Comparison of ENCODE assay signal across 11 cellular contexts in genomic region chr2:109558076-109558882, GRCh38. TPM values are rescaled to one million over a fixed set of nuclear protein-coding genes. Genes with fewer than 3 reads are reported as not detected.
DNase-seq lines count a peak whose midpoint lies in the region; ATAC-seq and TF ChIP-seq lines count a peak whose summit lies in the region.
"Had no signal": no experiment of that assay in that cellular context is flagged by ENCODE, and none has a peak within 500 bp of the region (broad histone marks: within the 10 kb centered on the region; RNA-seq: fewer than 3 reads in every experiment).

No MANE protein-coding gene starts in this region.

- H3K36me3 Mint-ChIP-seq in HFFc6 (ENCODE audit: low read depth), result peaks cover 31% of the 10 kb centered on the region
- peaks cover 22 to 56% (median 53%) of the 10 kb centered on the region in 3 experiments for H3K36me3 Mint-ChIP-seq in H9 (ENCODE audit: insufficient read depth in 1 of 3, low read depth in 3 of 3)

- peaks cover 89% of the 10 kb centered on the region for H3K4me1 Mint-ChIP-seq in HFFc6 (ENCODE audit: low read depth)
- peaks cover 0 to 2% of the 10 kb centered on the region in 2 experiments; a peak in 1 of 4 replicates for H3K4me1 Mint-ChIP-seq in H9

- H3K79me2 ChIP-seq in H9 (ENCODE audit: insufficient read depth, low read length), result no peaks in the 10 kb centered on the region

- H3K4me1 ChIP-seq in H9 (ENCODE audit: insufficient read depth, low read length) (no peaks in the 10 kb centered on the region), thyroid gland (no peaks in the 10 kb centered on the region)
- H3K4me1 ChIP-seq: ascending aorta had no signal

- H2BK15ac ChIP-seq in H9 (ENCODE audit: low read depth, low read length), result no peak overlapping the region; the same call in 1 of the 2 replicates

- no peak overlapping the region for H2BK12ac ChIP-seq in H9 (ENCODE audit: insufficient read length, low read depth, low read length)

- peak overlapping the region; percentile 86 for H3K27ac Mint-ChIP-seq in HFFc6
- peak overlapping the region in 1 of 3 experiments; percentile 28; a peak in 1 of 7 replicates for H3K27ac Mint-ChIP-seq in H9

- H3K4ac ChIP-seq in H9 (ENCODE audit: low read depth, low read length), result no peak overlapping the region

- H3K27me3 ChIP-seq in H9 (ENCODE audit: insufficient read depth, low read length) (no peaks in the 10 kb centered on the region), thyroid gland (no peaks in the 10 kb centered on the region)
- H3K27me3 ChIP-seq: ascending aorta had no signal

- H3K56ac ChIP-seq in H9 (ENCODE audit: insufficient read length, low read depth, low read length), result no peak overlapping the region

- no peaks in the 10 kb centered on the region for H3K9me3 ChIP-seq in H9 (ENCODE audit: control insufficient read depth, low read depth, low read length)
- H3K9me3 ChIP-seq in thyroid gland, result no peaks in the 10 kb centered on the region
- H3K9me3 ChIP-seq: ascending aorta had no signal

- no peak overlapping the region for H4K8ac ChIP-seq in H9 (replicated peaks; ENCODE audit: insufficient read length, low read depth, low read length)

- TF ChIP-seq POLR2A in thyroid gland (IDR thresholded peaks at IDR 0.05), result no peak

- H3K23me2 ChIP-seq in H9 (ENCODE audit: insufficient read length, low read depth, low read length, poor library complexity, severe bottlenecking), result no peaks in the 10 kb centered on the region

- TF ChIP-seq CTCF in HFFc6 (IDR thresholded peaks at IDR 0.05) (no peak), H9 (conservative IDR thresholded peaks at IDR 0.05) (no peak), thyroid gland (IDR thresholded peaks at IDR 0.05) (no peak)

- H2BK120ac ChIP-seq in H9 (ENCODE audit: low read depth, low read length, poor library complexity, severe bottlenecking), result no peak overlapping the region

- no peak overlapping the region for H2BK20ac ChIP-seq in H9 (ENCODE audit: low read depth, low read length, poor library complexity, severe bottlenecking)

- H2AFZ ChIP-seq in H9 (ENCODE audit: low read length), result no peak overlapping the region

- H3K4me3 Mint-ChIP-seq in HFFc6 (peak overlapping the region; percentile 31; the same call in 1 of the 2 replicates), H9 (no peak overlapping the region)

- no peak overlapping the region for H3K4me3 ChIP-seq in thyroid gland (replicated peaks in 1 of 3)
- H3K4me3 ChIP-seq: ascending aorta had no signal

- H3T11ph ChIP-seq in H9 (ENCODE audit: low read length), result no peak overlapping the region

- H4K5ac ChIP-seq in H9 (ENCODE audit: insufficient read length, low read depth, low read length), result no peak overlapping the region

- H3K36me3 ChIP-seq in thyroid gland, result no peaks in the 10 kb centered on the region

- H3K79me1 ChIP-seq in H9 (ENCODE audit: insufficient read depth, low read depth, low read length, poor library complexity, severe bottlenecking), result no peaks in the 10 kb centered on the region

- no peak overlapping the region for H3K14ac ChIP-seq in H9 (ENCODE audit: insufficient read depth, low read length)

- H2BK5ac ChIP-seq in H9 (ENCODE audit: insufficient read length, low read length), result no peak overlapping the region

- no peak overlapping the region for H3K9ac ChIP-seq in H9 (ENCODE audit: extremely low read depth, insufficient read length, low read length)

- 100% methylated on average over 1 of the region's 9 CpGs for WGBS in H9 (ENCODE audit: extremely low coverage, insufficient read length, low lambda C conversion rate)
- 80 to 82% methylated on average over 9 of the region's 9 CpGs for WGBS in thyroid gland, 2 donors

- no peak overlapping the region for H3K4me2 ChIP-seq in H9 (ENCODE audit: insufficient read depth, insufficient read length, low read length)

- intact Hi-C loops in thyroid gland (cut with DNase I), result no loop called here

- H4K20me1 ChIP-seq in H9 (ENCODE audit: control insufficient read depth, insufficient read depth, insufficient read length), result no peaks in the 10 kb centered on the region

- H3K27me3 Mint-ChIP-seq in HFFc6 (ENCODE audit: insufficient read depth) (no peaks in the 10 kb centered on the region), H9 (ENCODE audit: low read depth) (no peaks in the 10 kb centered on the region)

- H2AK5ac ChIP-seq in H9 (ENCODE audit: insufficient read length, low read length), result no peak overlapping the region

- H3K18ac ChIP-seq in H9 (ENCODE audit: insufficient read length, low read depth, low read length), result no peak overlapping the region

- no peaks in the 10 kb centered on the region for H3K9me3 Mint-ChIP-seq in HFFc6
- no peaks in the 10 kb centered on the region for H3K9me3 Mint-ChIP-seq in H9

- ATAC-seq in HG02840 (IDR thresholded peaks at IDR 0.05; ENCODE audit: low FRiP score, unreplicated experiment) (no peak), GM18498 (IDR thresholded peaks at IDR 0.05; ENCODE audit: unreplicated experiment) (no peak)

- H3K23ac ChIP-seq in H9 (ENCODE audit: insufficient read length, low read depth, low read length), result no peak overlapping the region

- H3K27ac ChIP-seq in H9 (ENCODE audit: insufficient read length, low read depth, low read length) (no peak overlapping the region), thyroid gland (no peak overlapping the region)

- H4K91ac ChIP-seq in H9 (ENCODE audit: insufficient read length, low read depth, low read length), result no peak overlapping the region

- DNase-seq in 8988T (peak; percentile 24), HFFc6 (peak; percentile 89), SW480 (ENCODE audit: low spot score) (peak; percentile 42), hepatic stellate cell (ENCODE audit: low spot score) (peak; percentile 10), H9 (no peak), thyroid gland (no peak)
- DNase-seq: DMS 273 treated with DMSO at 0.1 percent for 48 hours, substantia nigra had no signal

RNA-seq across cellular contexts. Expression of gene SEPTIN10, which starts 55.5 kb away (rescaled TPM):
- total RNA-seq in HFFc6 (2021; fragmentation: NEBNext Ultra II Directional; extraction: Animal tissue kit (Norgen Biotek cat#: 25700)), result 100 to 1,000 TPM; 102 to 127 (median 114) TPM
- total RNA-seq in H9 (2021), result 91.2 and 92.5 TPM in 2 replicates
- total RNA-seq in thyroid gland, result 10 to 100 TPM; 61.7 to 99.3 (median 70.4) TPM

RNA-seq across cellular contexts. Expression of gene SOWAHC, which starts 55.9 kb away (rescaled TPM):
- total RNA-seq in HFFc6 (2021; fragmentation: NEBNext Ultra II Directional; extraction: Animal tissue kit (Norgen Biotek cat#: 25700)), result 10 to 100 TPM in 4 of 6 experiments, 1 to 10 TPM in 2; 9.4 to 12.3 (median 10.4) TPM
- 20.1 and 20.9 TPM in 2 replicates for total RNA-seq in H9 (2021)
- 10 to 100 TPM; 13.4 to 18.7 (median 17.0) TPM for total RNA-seq in thyroid gland

Comparison
In these comparisons a context has a peak if more than half of its experiments do, and no peak if none do; other contexts are left out.
1. DNase-seq: peak in 8988T (single experiment), HFFc6 (single experiment), SW480 (single experiment) and hepatic stellate cell (single experiment); none in H9 (single experiment) and thyroid gland (0 of 2).